ENCODE assay signal across 8 cellular contexts in the genomic region with DNA sequence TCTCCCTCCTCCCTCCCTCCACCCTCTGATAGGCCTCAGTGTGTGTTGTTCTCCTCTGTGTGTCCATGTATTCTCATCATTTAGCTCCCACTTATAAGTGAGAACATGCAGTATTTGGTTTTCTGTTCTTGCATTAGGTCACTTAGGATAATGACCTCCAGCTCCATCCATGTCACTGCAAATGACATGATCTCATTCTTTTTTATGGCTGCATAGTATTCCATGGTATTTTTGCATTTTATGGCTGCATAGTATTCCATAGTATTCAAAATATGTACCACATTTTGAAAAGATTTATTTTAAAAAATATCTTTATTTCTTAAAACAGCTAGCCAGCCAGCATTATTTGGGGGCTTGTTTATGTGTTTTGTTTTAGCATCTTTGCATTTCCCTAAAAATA.
"Had no signal": no experiment of that assay in that cellular context is flagged by ENCODE, and none has a peak within 500 bp of the region (broad histone marks: within the 10 kb centered on the region; RNA-seq: fewer than 3 reads in every experiment).

No MANE protein-coding gene starts in this region.

- H3K4me3 Mint-ChIP-seq: IgD-negative memory B cell had no signal

- ATAC-seq: HepG2 had no signal

- H3K36me3 Mint-ChIP-seq: IgD-negative memory B cell had no signal

- FAIRE-seq: HepG2, HTR-8/SVneo had no signal

- H3K27ac ChIP-seq: HL-60, KMS-11 had no signal

- H3K27ac Mint-ChIP-seq: IgD-negative memory B cell had no signal

- H3K4me2 ChIP-seq: KMS-11 had no signal

- DNase-seq: IMR-90, KBM-7, KG1 had no signal

- H3K9ac ChIP-seq: KMS-11 had no signal
